9 cellular contexts compared by ENCODE assay signal in genomic region chr9:134294228-134295071, GRCh38. TPM values are rescaled to one million over a fixed set of nuclear protein-coding genes. Genes with fewer than 3 reads are reported as not detected.
DNase-seq lines count a peak whose midpoint lies in the region; TF ChIP-seq lines count a peak whose summit lies in the region.
"Had no signal": no experiment of that assay in that cellular context is flagged by ENCODE, and none has a peak within 500 bp of the region (broad histone marks: within the 10 kb centered on the region; RNA-seq: fewer than 3 reads in every experiment).

No MANE protein-coding gene starts in this region.

- TF ChIP-seq POLR2A in transverse colon (IDR thresholded peaks at IDR 0.05) = no peak

- in situ Hi-C loops in transverse colon (cut with MboI; ENCODE audit: low pct_ligation_motif_present in 1 of 4, low pct_unique_long_range_greater_than_20kb in 1 of 4, low sequenced_read_pairs in 3 of 4) = no loop called here

- H3K79me2 ChIP-seq in OCI-LY1 (ENCODE audit: insufficient read depth, low read length) = no peaks in the 10 kb centered on the region

- H3K9ac ChIP-seq in OCI-LY1 (ENCODE audit: low read length) = peak overlapping the region; percentile 49; the same call in 1 of the 2 replicates

- intact Hi-C loops in dorsolateral prefrontal cortex (cut with DNase I) (no loop called here), transverse colon (cut with DNase I; ENCODE audit: low total_unique reads) (no loop called here)

- H3F3A ChIP-seq in OCI-LY1 (ENCODE audit: insufficient read depth, low read length) = no peaks in the 10 kb centered on the region

- no peaks in the 10 kb centered on the region for H4K20me1 ChIP-seq in OCI-LY1 (ENCODE audit: insufficient read depth, low read length)

- H3K27ac ChIP-seq in OCI-LY1 (ENCODE audit: low read depth, low read length, poor library complexity, severe bottlenecking) = peak overlapping the region; percentile 84
- H3K27ac ChIP-seq in dorsolateral prefrontal cortex = peak overlapping the region in 47 of 59 donors; percentile 7 to 85 (median 58)
- peak overlapping the region in 1 of 4 donors; percentile 6 for H3K27ac ChIP-seq in transverse colon
- no peak overlapping the region for H3K27ac ChIP-seq in WERI-Rb-1
- H3K27ac ChIP-seq: epithelial cell of prostate, VCaP had no signal

- TF ChIP-seq EP300 in transverse colon (IDR thresholded peaks at IDR 0.05; ENCODE audit: low read depth) = no peak

- no peak for TF ChIP-seq CTCF in OCI-LY1 (IDR thresholded peaks at IDR 0.05; ENCODE audit: low read length)
- no peak for TF ChIP-seq CTCF in dorsolateral prefrontal cortex (IDR thresholded peaks at IDR 0.05 in 54 of 56, conservative IDR thresholded peaks at IDR 0.05 in 2 of 56; ENCODE audit: low read depth in 1 of 56, partially characterized antibody in 56 of 56)
- no peak for TF ChIP-seq CTCF in transverse colon (IDR thresholded peaks at IDR 0.05)
- no peak for TF ChIP-seq CTCF in WERI-Rb-1 (IDR thresholded peaks at IDR 0.05; ENCODE audit: low read depth, low read length)

- no peak overlapping the region for H2AFZ ChIP-seq in OCI-LY1 (ENCODE audit: low read length)

- peak overlapping the region; percentile 37 for H3K4me2 ChIP-seq in OCI-LY1 (ENCODE audit: low read length)

- H3K9me3 ChIP-seq in OCI-LY1 (ENCODE audit: low read length) (no peaks in the 10 kb centered on the region), transverse colon (no peaks in the 10 kb centered on the region), WERI-Rb-1 (ENCODE audit: severe bottlenecking) (no peaks in the 10 kb centered on the region)

- WGBS in transverse colon (ENCODE audit: low coverage in 1 of 2), 2 donors = 56 to 100% methylated on average over 1 to 42 of the region's 43 CpGs

- H3K4me3 ChIP-seq in OCI-LY1 (ENCODE audit: low read depth, low read length, poor library complexity, severe bottlenecking) = peak overlapping the region; percentile 18
- H3K4me3 ChIP-seq in dorsolateral prefrontal cortex = peak overlapping the region in 56 of 59 donors; percentile 0 to 65 (median 35)
- peak overlapping the region in 1 of 4 donors; percentile 17 for H3K4me3 ChIP-seq in transverse colon
- no peak overlapping the region for H3K4me3 ChIP-seq in WERI-Rb-1 (ENCODE audit: low read depth, low read length)

- H3K4me1 ChIP-seq in OCI-LY1 (ENCODE audit: insufficient read depth, low read length, severe bottlenecking) = peaks cover 45% of the 10 kb centered on the region
- peaks cover 0 to 10% (median 0%) of the 10 kb centered on the region in 4 donors for H3K4me1 ChIP-seq in transverse colon

- DNase-seq in dorsolateral prefrontal cortex (no peak), lung microvascular endothelial cell (ENCODE audit: low read depth in 2 of 2) (peak; percentile 25 to 71), transverse colon (peak; percentile 24), HPDE6-E6E7 (ENCODE audit: extremely low spot score) (no peak), WERI-Rb-1 (no peak), OCI-M1 (lab: John Stamatoyannopoulos, UW) (no peak)

- H3K36me3 ChIP-seq in OCI-LY1 (ENCODE audit: insufficient read depth, low read length) = no peaks in the 10 kb centered on the region
- H3K36me3 ChIP-seq in transverse colon = no peaks in the 10 kb centered on the region
- no peaks in the 10 kb centered on the region for H3K36me3 ChIP-seq in WERI-Rb-1

- no peaks in the 10 kb centered on the region for H3K9me2 ChIP-seq in OCI-LY1 (ENCODE audit: low read depth, low read length)

- no peaks in the 10 kb centered on the region; the same call in 1 of the 2 replicates for H3K27me3 ChIP-seq in OCI-LY1 (ENCODE audit: insufficient read depth, low read length)
- no peaks in the 10 kb centered on the region for H3K27me3 ChIP-seq in dorsolateral prefrontal cortex
- H3K27me3 ChIP-seq in transverse colon = peaks cover 19% of the 10 kb centered on the region
- no peaks in the 10 kb centered on the region for H3K27me3 ChIP-seq in WERI-Rb-1 (ENCODE audit: insufficient read depth, low read depth, severe bottlenecking)

RNA-seq across cellular contexts. Expression of gene RXRA, which starts 31.8 kb away (rescaled TPM):
- 100 to 1,000 TPM in 4 of 120 experiments, 10 to 100 TPM in 116; 32.1 to 133 (median 55.1) TPM for total RNA-seq in dorsolateral prefrontal cortex
- total RNA-seq in lung microvascular endothelial cell = 10.9 and 14.9 TPM in 2 replicates
- total RNA-seq in transverse colon = 10 to 100 TPM; 27.3 to 70.5 (median 58.6) TPM

Comparison
In these comparisons a context has a peak if more than half of its experiments do, and no peak if none do; other contexts are left out.
1. DNase-seq: peak in lung microvascular endothelial cell (2 of 2) and transverse colon (single experiment); none in dorsolateral prefrontal cortex (0 of 10), HPDE6-E6E7 (single experiment), WERI-Rb-1 (single experiment) and OCI-M1 (single experiment).